1 cellular context compared by ENCODE assay signal in the genomic region with DNA sequence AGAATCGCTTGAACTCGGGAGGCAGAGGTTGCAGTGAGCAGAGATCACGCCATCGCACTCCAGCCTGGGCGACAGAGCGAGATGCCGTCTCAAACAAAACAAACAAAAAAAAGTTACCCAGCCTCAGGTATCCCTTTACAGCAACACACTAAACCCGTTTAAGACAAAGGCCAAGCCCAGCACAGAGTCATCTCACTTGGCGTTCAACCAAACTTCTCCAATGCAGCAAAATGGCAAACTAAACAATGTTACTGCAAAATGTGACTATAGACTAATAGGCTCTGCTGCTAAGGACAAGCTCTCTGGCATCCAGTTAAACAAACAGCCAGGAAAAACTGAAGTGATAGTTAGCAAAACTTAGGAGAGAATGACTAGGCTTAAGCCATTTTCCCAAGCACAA.
TF ChIP-seq lines count a peak whose summit lies in the region.

No MANE protein-coding gene starts in this region.

TF ChIP-seq in HCT116, 20 proteins besides CTCF, POLR2A, EP300 and RAD21 (continued from another document):
- no peak for TF ChIP-seq SRF (IDR thresholded peaks at IDR 0.05; ENCODE audit: low read depth)
- TF ChIP-seq, protein P1, sequence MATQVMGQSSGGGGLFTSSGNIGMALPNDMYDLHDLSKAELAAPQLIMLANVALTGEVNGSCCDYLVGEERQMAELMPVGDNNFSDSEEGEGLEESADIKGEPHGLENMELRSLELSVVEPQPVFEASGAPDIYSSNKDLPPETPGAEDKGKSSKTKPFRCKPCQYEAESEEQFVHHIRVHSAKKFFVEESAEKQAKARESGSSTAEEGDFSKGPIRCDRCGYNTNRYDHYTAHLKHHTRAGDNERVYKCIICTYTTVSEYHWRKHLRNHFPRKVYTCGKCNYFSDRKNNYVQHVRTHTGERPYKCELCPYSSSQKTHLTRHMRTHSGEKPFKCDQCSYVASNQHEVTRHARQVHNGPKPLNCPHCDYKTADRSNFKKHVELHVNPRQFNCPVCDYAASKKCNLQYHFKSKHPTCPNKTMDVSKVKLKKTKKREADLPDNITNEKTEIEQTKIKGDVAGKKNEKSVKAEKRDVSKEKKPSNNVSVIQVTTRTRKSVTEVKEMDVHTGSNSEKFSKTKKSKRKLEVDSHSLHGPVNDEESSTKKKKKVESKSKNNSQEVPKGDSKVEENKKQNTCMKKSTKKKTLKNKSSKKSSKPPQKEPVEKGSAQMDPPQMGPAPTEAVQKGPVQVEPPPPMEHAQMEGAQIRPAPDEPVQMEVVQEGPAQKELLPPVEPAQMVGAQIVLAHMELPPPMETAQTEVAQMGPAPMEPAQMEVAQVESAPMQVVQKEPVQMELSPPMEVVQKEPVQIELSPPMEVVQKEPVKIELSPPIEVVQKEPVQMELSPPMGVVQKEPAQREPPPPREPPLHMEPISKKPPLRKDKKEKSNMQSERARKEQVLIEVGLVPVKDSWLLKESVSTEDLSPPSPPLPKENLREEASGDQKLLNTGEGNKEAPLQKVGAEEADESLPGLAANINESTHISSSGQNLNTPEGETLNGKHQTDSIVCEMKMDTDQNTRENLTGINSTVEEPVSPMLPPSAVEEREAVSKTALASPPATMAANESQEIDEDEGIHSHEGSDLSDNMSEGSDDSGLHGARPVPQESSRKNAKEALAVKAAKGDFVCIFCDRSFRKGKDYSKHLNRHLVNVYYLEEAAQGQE (IDR thresholded peaks at IDR 0.05; ENCODE audit: low read depth): no peak
- TF ChIP-seq JUND (IDR thresholded peaks at IDR 0.05): no peak
- TF ChIP-seq YY1 (IDR thresholded peaks at IDR 0.05; ENCODE audit: extremely low read depth, insufficient replicate concordance, low read depth, low read length): no peak
- TF ChIP-seq, protein P2, sequence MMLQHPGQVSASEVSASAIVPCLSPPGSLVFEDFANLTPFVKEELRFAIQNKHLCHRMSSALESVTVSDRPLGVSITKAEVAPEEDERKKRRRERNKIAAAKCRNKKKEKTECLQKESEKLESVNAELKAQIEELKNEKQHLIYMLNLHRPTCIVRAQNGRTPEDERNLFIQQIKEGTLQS (IDR thresholded peaks at IDR 0.05): no peak
- no peak for TF ChIP-seq EZH2phosphoT487 (IDR thresholded peaks at IDR 0.05; ENCODE audit: borderline replicate concordance)
- no peak for TF ChIP-seq CEBPB (IDR thresholded peaks at IDR 0.05; ENCODE audit: low read depth)
- TF ChIP-seq ZFX (IDR thresholded peaks at IDR 0.05): no peak
- TF ChIP-seq POLR2AphosphoS5 (IDR thresholded peaks at IDR 0.05; ENCODE audit: low read depth, low read length): no peak
- TF ChIP-seq, protein P3, sequence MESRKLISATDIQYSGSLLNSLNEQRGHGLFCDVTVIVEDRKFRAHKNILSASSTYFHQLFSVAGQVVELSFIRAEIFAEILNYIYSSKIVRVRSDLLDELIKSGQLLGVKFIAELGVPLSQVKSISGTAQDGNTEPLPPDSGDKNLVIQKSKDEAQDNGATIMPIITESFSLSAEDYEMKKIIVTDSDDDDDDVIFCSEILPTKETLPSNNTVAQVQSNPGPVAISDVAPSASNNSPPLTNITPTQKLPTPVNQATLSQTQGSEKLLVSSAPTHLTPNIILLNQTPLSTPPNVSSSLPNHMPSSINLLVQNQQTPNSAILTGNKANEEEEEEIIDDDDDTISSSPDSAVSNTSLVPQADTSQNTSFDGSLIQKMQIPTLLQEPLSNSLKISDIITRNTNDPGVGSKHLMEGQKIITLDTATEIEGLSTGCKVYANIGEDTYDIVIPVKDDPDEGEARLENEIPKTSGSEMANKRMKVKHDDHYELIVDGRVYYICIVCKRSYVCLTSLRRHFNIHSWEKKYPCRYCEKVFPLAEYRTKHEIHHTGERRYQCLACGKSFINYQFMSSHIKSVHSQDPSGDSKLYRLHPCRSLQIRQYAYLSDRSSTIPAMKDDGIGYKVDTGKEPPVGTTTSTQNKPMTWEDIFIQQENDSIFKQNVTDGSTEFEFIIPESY (IDR thresholded peaks at IDR 0.05; ENCODE audit: extremely low read depth, insufficient replicate concordance, low read length): no peak
